Comparison of ENCODE assay signal across 13 cellular contexts in genomic region chr13:41064493-41064892, GRCh38. TPM values are rescaled to one million over a fixed set of nuclear protein-coding genes. Genes with fewer than 3 reads are reported as not detected.
DNase-seq lines count a peak whose midpoint lies in the region; ATAC-seq, FAIRE-seq and TF ChIP-seq lines count a peak whose summit lies in the region.
"Had no signal": no experiment of that assay in that cellular context is flagged by ENCODE, and none has a peak within 500 bp of the region (broad histone marks: within the 10 kb centered on the region; RNA-seq: fewer than 3 reads in every experiment).

No MANE protein-coding gene starts in this region.

- H4K20me1 ChIP-seq in PC-9 (ENCODE audit: insufficient read depth), result no peaks in the 10 kb centered on the region
- H4K20me1 ChIP-seq in osteoblast (ENCODE audit: insufficient read depth, low read length), result no peaks in the 10 kb centered on the region

- H3K27me3 ChIP-seq in BJ (ENCODE audit: control insufficient read depth, insufficient read depth, low read length) (no peaks in the 10 kb centered on the region), PC-9 (ENCODE audit: insufficient read depth, low read depth) (no peaks in the 10 kb centered on the region), osteoblast (ENCODE audit: insufficient read depth, low read length) (no peaks in the 10 kb centered on the region), BE2C (no peaks in the 10 kb centered on the region)

- H2AFZ ChIP-seq in PC-9 (no peak overlapping the region), osteoblast (ENCODE audit: low read length) (no peak overlapping the region)

- POLR2A ChIA-PET in BJ (lab: Charles Lee) (interaction anchor here (0.6 to 1.0 kb wide), 2 partner anchors 11 to 39 kb away, joined by 3 read pairs; no protein-coding TSS in a partner anchor), PC-9 (lab: Charles Lee; ENCODE audit: unreplicated experiment) (no interaction called here)

- peak; percentile 88 for DNase-seq in BJ (ENCODE audit: low read depth)
- DNase-seq in PC-9, result peak in 1 of 2 experiments; percentile 47
- peak; percentile 36 for DNase-seq in osteoblast (ENCODE audit: insufficient read length, low spot score, missing footprints)
- DNase-seq in BE2C, result no peak
- no peak for DNase-seq in activated naive CD4-positive, alpha-beta T cell treated with Interleukin-2 at 50 U/mL for 16 hours
- DNase-seq in lower leg skin (ENCODE audit: low spot score in 2 of 2), result no peak
- DNase-seq in effector memory CD8-positive, alpha-beta T cell, result no peak
- DNase-seq: activated naive CD4-positive, alpha-beta T cell; CD8-positive, alpha-beta memory T cell had no signal

- H3F3A ChIP-seq in PC-9 (ENCODE audit: insufficient read depth, low read depth), result peaks cover 15% of the 10 kb centered on the region; the same call in 1 of the 2 replicates

- BruUV-seq in PC-9 (replicated peaks; lab: Mats Ljungman, UMichigan), result no TSS peak

- no peaks in the 10 kb centered on the region for H3K9me3 Mint-ChIP-seq in effector memory CD8-positive, alpha-beta T cell

- no peaks in the 10 kb centered on the region for H3K9me2 ChIP-seq in PC-9 (ENCODE audit: insufficient read depth)

- no peak overlapping the region for H3K4me3 Mint-ChIP-seq in effector memory CD8-positive, alpha-beta T cell

- intact Hi-C loops in PC-9 (cut with micrococcal nuclease; ENCODE audit: unreplicated experiment) (loop anchor here (5.0 kb wide), 2 partner anchors 277 to 292 kb away; partner anchors contain the start of genes MRPS31 and SLC25A15), lower leg skin (cut with DNase I; ENCODE audit: low total_unique reads) (no loop called here)

- H3K27ac Mint-ChIP-seq in effector memory CD8-positive, alpha-beta T cell, result no peak overlapping the region

- H3K4me3 ChIP-seq in BJ (ENCODE audit: low read depth, low read length), result no peak overlapping the region
- H3K4me3 ChIP-seq in PC-9, result no peak overlapping the region
- H3K4me3 ChIP-seq in osteoblast (ENCODE audit: insufficient read depth, low read length), result no peak overlapping the region
- no peak overlapping the region for H3K4me3 ChIP-seq in BE2C (ENCODE audit: low read depth, low read length)
- H3K4me3 ChIP-seq in lower leg skin (ENCODE audit: low read depth, poor library complexity, severe bottlenecking), result no peak overlapping the region

- ATAC-seq in effector memory CD8-positive, alpha-beta T cell (replicated peaks), result no peak
- ATAC-seq: activated CD4-positive, CD25-positive, alpha-beta regulatory T cell treated with anti-CD3 and anti-CD28 coated beads, Interleukin-2, amount 50 U/mL, for 24 hours; esophagus mucosa had no signal

- peaks cover 32% of the 10 kb centered on the region for H3K4me1 ChIP-seq in PC-9 (replicated peaks; ENCODE audit: insufficient read depth)
- H3K4me1 ChIP-seq in osteoblast (ENCODE audit: insufficient read depth, low read length), result peaks cover 35% of the 10 kb centered on the region
- no peaks in the 10 kb centered on the region for H3K4me1 ChIP-seq in BE2C

- H3K36me3 Mint-ChIP-seq in effector memory CD8-positive, alpha-beta T cell (ENCODE audit: insufficient read depth), result peaks cover 60% of the 10 kb centered on the region

- peaks cover 12 to 14% of the 10 kb centered on the region in 2 donors for H3K4me1 Mint-ChIP-seq in effector memory CD8-positive, alpha-beta T cell (ENCODE audit: low read depth in 2 of 2)

- H3K79me2 ChIP-seq in PC-9 (ENCODE audit: low read depth) (peaks cover 33% of the 10 kb centered on the region), osteoblast (ENCODE audit: insufficient read depth, low read length) (peaks cover 38% of the 10 kb centered on the region)

- no peak for TF ChIP-seq POLR2A in lower leg skin (IDR thresholded peaks at IDR 0.05)

- FAIRE-seq in endometrium (lab: Jason Lieb, UNC), result peak; percentile 99

- WGBS in lower leg skin, 2 donors, result 43 to 54% methylated on average over 2 of the region's 2 CpGs

- H3K9me3 ChIP-seq in PC-9 (ENCODE audit: insufficient read depth, low read depth), result no peaks in the 10 kb centered on the region
- H3K9me3 ChIP-seq in osteoblast (ENCODE audit: low read depth, low read length), result no peaks in the 10 kb centered on the region
- no peaks in the 10 kb centered on the region for H3K9me3 ChIP-seq in BE2C

- CTCF ChIA-PET in BJ (lab: Yijun Ruan, JAX), result interaction anchor here (0.7 to 1.2 kb wide), 3 partner anchors 10 kb away, joined by 3 read pairs; no protein-coding TSS in a partner anchor
- CTCF ChIA-PET in PC-9 (lab: Charles Lee), result interaction anchor here (0.7 kb wide), 1 partner anchor 117 kb away, joined by 4 read pairs; no protein-coding TSS in a partner anchor

- no peaks in the 10 kb centered on the region for H3K27me3 Mint-ChIP-seq in effector memory CD8-positive, alpha-beta T cell

- peaks cover 5% of the 10 kb centered on the region for H3K36me3 ChIP-seq in BJ (ENCODE audit: control insufficient read depth, insufficient read depth, low read length)
- H3K36me3 ChIP-seq in PC-9 (ENCODE audit: low read depth), result peaks cover 15% of the 10 kb centered on the region; the same call in 1 of the 2 replicates
- H3K36me3 ChIP-seq in osteoblast (ENCODE audit: insufficient read depth, low read length), result peaks cover 45% of the 10 kb centered on the region
- H3K36me3 ChIP-seq in BE2C, result peaks cover 31% of the 10 kb centered on the region

- H3K4me2 ChIP-seq in PC-9, result peak overlapping the region; percentile 93
- H3K4me2 ChIP-seq in osteoblast (ENCODE audit: insufficient read depth, low read length), result peak overlapping the region; percentile 23

- TF ChIP-seq CTCF in BJ (IDR thresholded peaks at IDR 0.05; ENCODE audit: insufficient read depth, low read depth, low read length), result no peak
- TF ChIP-seq CTCF in PC-9 (conservative IDR thresholded peaks at IDR 0.05), result no peak
- no peak for TF ChIP-seq CTCF in osteoblast (IDR thresholded peaks at IDR 0.05; ENCODE audit: extremely low read depth, low read depth, low read length)
- no peak for TF ChIP-seq CTCF in BE2C (IDR thresholded peaks at IDR 0.05; ENCODE audit: low read depth, low read length)
- TF ChIP-seq CTCF in lower leg skin (IDR thresholded peaks at IDR 0.05), result no peak

- no peak overlapping the region for H3K27ac ChIP-seq in PC-9
- H3K27ac ChIP-seq in osteoblast (ENCODE audit: low read depth, low read length), result peak overlapping the region; percentile 67
- H3K27ac ChIP-seq: RWPE1 had no signal

RNA-seq across cellular contexts. Expression of gene WBP4, which starts 3.2 kb away (rescaled TPM):
- polyA plus RNA-seq in BJ (2011; rRNA removed), result 4.9 and 10.6 TPM in 2 replicates
- polyA minus RNA-seq in BJ (2011; rRNA and poly(A)+ RNA removed), result 2.2 and 2.4 TPM in 2 replicates
- total RNA-seq in PC-9 (2021) (4.2 and 6.3 TPM in 2 replicates), osteoblast (6.8 and 8.7 TPM in 2 replicates), lower leg skin (10 to 100 TPM in 2 of 4 donors, 1 to 10 TPM in 2; 7.2 to 11.2 (median 9.8) TPM)
- polyA plus RNA-seq in BE2C (2012; ENCODE audit: insufficient read depth, insufficient read length, low read depth), result 10.4 TPM

RNA-seq across cellular contexts. Expression of gene ELF1, which starts 45.4 kb away (rescaled TPM):
- 35.8 and 41.7 TPM in 2 replicates for polyA plus RNA-seq in BJ (2011; rRNA removed)
- polyA minus RNA-seq in BJ (2011; rRNA and poly(A)+ RNA removed), result 27.1 and 28.3 TPM in 2 replicates
- 31.2 and 36.0 TPM in 2 replicates for total RNA-seq in PC-9 (2021)
- 60.7 and 63.0 TPM in 2 replicates for total RNA-seq in osteoblast
- 2.7 TPM for polyA plus RNA-seq in BE2C (2012; ENCODE audit: insufficient read depth, insufficient read length, low read depth)
- 100 to 1,000 TPM; 112 to 137 (median 125) TPM for total RNA-seq in lower leg skin

Comparison
In these comparisons a context has a peak if more than half of its experiments do, and no peak if none do; other contexts are left out.
1. DNase-seq: peak in BJ (single experiment) and osteoblast (single experiment); none in BE2C (single experiment), activated naive CD4-positive, alpha-beta T cell treated with Interleukin-2 at 50 U/mL for 16 hours (single experiment), lower leg skin (0 of 2) and effector memory CD8-positive, alpha-beta T cell (0 of 3).